32 cellular contexts compared by ENCODE assay signal in the genomic region with DNA sequence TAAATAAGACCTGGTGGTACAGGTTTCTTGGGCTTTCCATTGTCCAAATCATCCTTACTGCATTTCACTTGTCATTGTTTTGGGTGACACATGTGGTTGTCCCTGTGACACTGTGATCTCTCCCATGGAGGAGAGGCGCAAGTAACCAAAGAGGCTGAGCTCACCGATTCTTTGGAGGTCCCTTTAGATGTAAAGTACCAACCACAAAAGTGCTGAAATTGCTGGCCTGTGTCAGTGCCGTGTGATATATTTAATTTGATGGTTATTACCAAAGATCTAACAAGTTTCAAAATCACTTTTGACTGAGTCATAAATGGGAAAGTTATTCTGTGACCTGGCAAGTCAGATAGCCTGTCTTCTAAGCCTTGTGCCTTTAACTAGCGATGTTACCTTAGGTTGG. TPM values are rescaled to one million over a fixed set of nuclear protein-coding genes. Genes with fewer than 3 reads are reported as not detected.
DNase-seq lines count a peak whose midpoint lies in the region; ATAC-seq lines count a peak whose summit lies in the region.
"Had no signal": no experiment of that assay in that cellular context is flagged by ENCODE, and none has a peak within 500 bp of the region (broad histone marks: within the 10 kb centered on the region; RNA-seq: fewer than 3 reads in every experiment).

No MANE protein-coding gene starts in this region.

- no peaks in the 10 kb centered on the region for H3K9me3 Mint-ChIP-seq in activated CD4-positive, alpha-beta T cell treated with anti-CD3 and anti-CD28 coated beads for 36 hours (ENCODE audit: low read depth)
- H3K9me3 Mint-ChIP-seq in stimulated activated effector memory CD8-positive, alpha-beta T cell treated with anti-CD3 and anti-CD28 coated beads, Interleukin-12 subunit alpha, Interleukin-12 subunit beta, amount 100 ng/mL, for 72 hours: no peaks in the 10 kb centered on the region
- H3K9me3 Mint-ChIP-seq: activated naive CD4-positive, alpha-beta T cell treated with anti-CD3 and anti-CD28 coated beads, Interleukin-2, amount 50 U/mL, for 24 hours; CD8-positive, alpha-beta memory T cell; T-helper 1 cell treated with Interleukin-12 subunit alpha and Interleukin-12 subunit beta and Interleukin-4 antibody, amounts not matched to agents 30 μg/mL and 1 μg/mL, for 36 hours had no signal

- no peak overlapping the region for H3K4me3 Mint-ChIP-seq in activated CD4-positive, alpha-beta T cell treated with anti-CD3 and anti-CD28 coated beads for 36 hours
- H3K4me3 Mint-ChIP-seq in stimulated activated effector memory CD8-positive, alpha-beta T cell treated with anti-CD3 and anti-CD28 coated beads, Interleukin-12 subunit alpha, Interleukin-12 subunit beta, amount 100 ng/mL, for 72 hours: no peak overlapping the region
- H3K4me3 Mint-ChIP-seq: activated naive CD4-positive, alpha-beta T cell treated with anti-CD3 and anti-CD28 coated beads, Interleukin-2, amount 50 U/mL, for 24 hours; CD8-positive, alpha-beta memory T cell; T-helper 1 cell treated with Interleukin-12 subunit alpha and Interleukin-12 subunit beta and Interleukin-4 antibody, amounts not matched to agents 30 μg/mL and 1 μg/mL, for 36 hours had no signal

- no peak overlapping the region for H3K27ac Mint-ChIP-seq in activated CD4-positive, alpha-beta T cell treated with anti-CD3 and anti-CD28 coated beads for 36 hours
- no peak overlapping the region for H3K27ac Mint-ChIP-seq in stimulated activated effector memory CD8-positive, alpha-beta T cell treated with anti-CD3 and anti-CD28 coated beads, Interleukin-12 subunit alpha, Interleukin-12 subunit beta, amount 100 ng/mL, for 72 hours
- H3K27ac Mint-ChIP-seq: activated naive CD4-positive, alpha-beta T cell treated with anti-CD3 and anti-CD28 coated beads, Interleukin-2, amount 50 U/mL, for 24 hours; CD8-positive, alpha-beta memory T cell; T-helper 1 cell treated with Interleukin-12 subunit alpha and Interleukin-12 subunit beta and Interleukin-4 antibody, amounts not matched to agents 30 μg/mL and 1 μg/mL, for 36 hours had no signal

- peak; percentile 93 for ATAC-seq in activated CD4-positive, alpha-beta T cell treated with anti-CD3 and anti-CD28 coated beads for 36 hours
- peak; percentile 58 for ATAC-seq in HG02759 (IDR thresholded peaks at IDR 0.05; ENCODE audit: unreplicated experiment)
- peak; percentile 94 for ATAC-seq in stimulated activated effector memory CD8-positive, alpha-beta T cell treated with anti-CD3 and anti-CD28 coated beads, Interleukin-12 subunit alpha, Interleukin-12 subunit beta, amount 100 ng/mL, for 72 hours
- ATAC-seq: gastroesophageal sphincter, HepG2 had no signal

- intact Hi-C loops in activated CD4-positive, alpha-beta T cell treated with anti-CD3 and anti-CD28 coated beads for 36 hours (cut with DNase I, micrococcal nuclease): no loop called here

- H3K4me1 Mint-ChIP-seq in activated CD4-positive, alpha-beta T cell treated with anti-CD3 and anti-CD28 coated beads for 36 hours: peaks cover 5% of the 10 kb centered on the region
- H3K4me1 Mint-ChIP-seq in stimulated activated effector memory CD8-positive, alpha-beta T cell treated with anti-CD3 and anti-CD28 coated beads, Interleukin-12 subunit alpha, Interleukin-12 subunit beta, amount 100 ng/mL, for 72 hours: no peaks in the 10 kb centered on the region
- H3K4me1 Mint-ChIP-seq: activated naive CD4-positive, alpha-beta T cell treated with anti-CD3 and anti-CD28 coated beads, Interleukin-2, amount 50 U/mL, for 24 hours had no signal

- H3K36me3 Mint-ChIP-seq in activated CD4-positive, alpha-beta T cell treated with anti-CD3 and anti-CD28 coated beads for 36 hours (ENCODE audit: low read depth): peaks cover 86% of the 10 kb centered on the region
- peaks cover 98% of the 10 kb centered on the region for H3K36me3 Mint-ChIP-seq in stimulated activated effector memory CD8-positive, alpha-beta T cell treated with anti-CD3 and anti-CD28 coated beads, Interleukin-12 subunit alpha, Interleukin-12 subunit beta, amount 100 ng/mL, for 72 hours
- H3K36me3 Mint-ChIP-seq: activated naive CD4-positive, alpha-beta T cell treated with anti-CD3 and anti-CD28 coated beads, Interleukin-2, amount 50 U/mL, for 24 hours; CD8-positive, alpha-beta memory T cell had no signal

- CTCF ChIA-PET in activated CD4-positive, alpha-beta T cell treated with anti-CD3 and anti-CD28 coated beads for 36 hours (lab: Charles Lee): interaction anchor here (0.7 to 1.0 kb wide), 2 partner anchors 17 to 130 kb away, joined by 3 to 4 read pairs; no protein-coding TSS in a partner anchor

- no peaks in the 10 kb centered on the region for H3K27me3 Mint-ChIP-seq in activated CD4-positive, alpha-beta T cell treated with anti-CD3 and anti-CD28 coated beads for 36 hours
- H3K27me3 Mint-ChIP-seq: activated naive CD4-positive, alpha-beta T cell treated with anti-CD3 and anti-CD28 coated beads, Interleukin-2, amount 50 U/mL, for 24 hours; CD8-positive, alpha-beta memory T cell had no signal

- DNase-seq in activated CD4-positive, alpha-beta T cell treated with anti-CD3 and anti-CD28 coated beads for 36 hours: peak; percentile 33
- no peak for DNase-seq in activated CD4-positive, alpha-beta T cell treated with anti-CD3 and anti-CD28 coated beads, Interleukin-2, amount 50 U/mL, for 1 hour
- peak; percentile 32 for DNase-seq in stimulated activated CD4-positive, alpha-beta T cell treated with anti-CD3 and anti-CD28 coated beads, Interleukin-1b, Interleukin-23, amount 100 ng/mL, for 48 hours
- no peak for DNase-seq in stimulated activated CD4-positive, alpha-beta T cell treated with anti-CD3 and anti-CD28 coated beads, Interleukin-4, amount 100 ng/mL, for 4 hours
- peak in 1 of 2 donors; percentile 64 for DNase-seq in stimulated activated effector memory CD8-positive, alpha-beta T cell treated with anti-CD3 and anti-CD28 coated beads, Interleukin-12 subunit alpha, Interleukin-12 subunit beta, amount 100 ng/mL, for 72 hours (ENCODE audit: low spot score in 2 of 2)
- no peak for DNase-seq in HK-2 (ENCODE audit: unreplicated experiment)
- DNase-seq in inferior parietal cortex (ENCODE audit: extremely low spot score): no peak
- DNase-seq: 8988T; caudate nucleus; CD8-positive, alpha-beta memory T cell; dermis blood vessel endothelial cell; DMS153; GOT3; hypothalamus; left ventricle myocardium inferior; NCI-H1092; NCI-H187 treated with DMSO at 0.1 percent for 48 hours; NCI-H69; sigmoid colon had no signal

- POLR2A ChIA-PET in activated CD4-positive, alpha-beta T cell treated with anti-CD3 and anti-CD28 coated beads for 36 hours (lab: Charles Lee): no interaction called here

RNA-seq across cellular contexts. Expression of a gene that starts 19.4 kb away (rescaled TPM):
- 10 to 100 TPM; 86.0 to 86.2 TPM for total RNA-seq in activated CD4-positive, alpha-beta T cell treated with anti-CD3 and anti-CD28 coated beads for 36 hours

RNA-seq across cellular contexts. Expression of a gene that starts 53.4 kb away (rescaled TPM):
- total RNA-seq in activated CD4-positive, alpha-beta T cell treated with anti-CD3 and anti-CD28 coated beads for 36 hours: not detected
- total RNA-seq: ascending aorta; CD8-positive, alpha-beta memory T cell; dermis blood vessel endothelial cell; G401; gastroesophageal sphincter; HepG2; left ventricle myocardium inferior; mesenteric fat pad; prostate gland; RPMI7951; sigmoid colon; SK-MEL-5; temporal lobe; urinary bladder had no signal

Comparison
In these comparisons a context has a peak if more than half of its experiments do, and no peak if none do; other contexts are left out.
1. DNase-seq: peak in activated CD4-positive, alpha-beta T cell treated with anti-CD3 and anti-CD28 coated beads for 36 hours (single experiment) and stimulated activated CD4-positive, alpha-beta T cell treated with anti-CD3 and anti-CD28 coated beads, Interleukin-1b, Interleukin-23, amount 100 ng/mL, for 48 hours (single experiment); none in activated CD4-positive, alpha-beta T cell treated with anti-CD3 and anti-CD28 coated beads, Interleukin-2, amount 50 U/mL, for 1 hour (single experiment), stimulated activated CD4-positive, alpha-beta T cell treated with anti-CD3 and anti-CD28 coated beads, Interleukin-4, amount 100 ng/mL, for 4 hours (0 of 2), HK-2 (single experiment) and inferior parietal cortex (single experiment).
2. Peak in every context shown above with its lines, with median percentiles within 50 percentile points of each other: ATAC-seq.